13 cellular contexts compared by ENCODE assay signal in the genomic region with DNA sequence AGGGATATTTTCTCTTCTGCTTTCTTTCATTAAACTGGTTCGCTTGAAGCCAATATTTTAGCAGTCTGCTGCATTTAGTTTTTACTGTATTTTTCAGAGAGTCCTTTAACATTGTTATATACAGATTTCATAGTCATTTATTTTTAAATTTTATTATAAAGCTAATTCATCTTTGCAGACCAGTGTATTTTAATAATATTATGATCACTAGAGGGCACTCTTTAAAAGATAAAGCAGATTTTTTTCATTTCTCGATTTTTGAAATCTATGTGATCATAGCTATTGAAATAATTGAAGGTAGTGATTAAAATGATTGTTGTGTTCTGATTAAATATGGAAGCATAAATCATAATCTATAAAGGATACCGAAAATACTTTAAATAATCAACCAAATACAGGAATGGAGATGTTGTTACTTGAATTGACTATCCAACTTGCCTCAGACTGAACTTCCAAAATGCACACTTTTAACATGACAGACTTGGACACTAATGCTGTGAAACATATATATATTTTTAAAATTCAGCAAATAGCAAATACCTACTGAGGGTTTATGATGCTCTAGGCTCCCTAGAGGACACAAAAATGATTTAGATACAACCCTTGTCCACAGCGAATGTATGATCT. TPM values are rescaled to one million over a fixed set of nuclear protein-coding genes. Genes with fewer than 3 reads are reported as not detected.
DNase-seq lines count a peak whose midpoint lies in the region; ATAC-seq, FAIRE-seq and TF ChIP-seq lines count a peak whose summit lies in the region.
"Had no signal": no experiment of that assay in that cellular context is flagged by ENCODE, and none has a peak within 500 bp of the region (broad histone marks: within the 10 kb centered on the region; RNA-seq: fewer than 3 reads in every experiment).

No MANE protein-coding gene starts in this region.

- H3K4me1 Mint-ChIP-seq in mesothelial cell of epicardium = peaks cover 10% of the 10 kb centered on the region

- H3K27ac Mint-ChIP-seq in mesothelial cell of epicardium = no peak overlapping the region
- H3K27ac Mint-ChIP-seq: activated CD4-positive, alpha-beta memory T cell treated with anti-CD3 and anti-CD28 coated beads for 36 hours had no signal

- peaks cover 21% of the 10 kb centered on the region for H3K36me3 Mint-ChIP-seq in mesothelial cell of epicardium

- peak; percentile 40 for TF ChIP-seq CTCF in mesothelial cell of epicardium (IDR thresholded peaks at IDR 0.05; ENCODE audit: unreplicated experiment)

- ATAC-seq in GM21825 (IDR thresholded peaks at IDR 0.05; ENCODE audit: unreplicated experiment) = no peak

- FAIRE-seq in TTC549 (lab: Jason Lieb, UNC) = peak; percentile 88
- FAIRE-seq: keratinocyte had no signal

- DNase-seq in CD1c-positive myeloid dendritic cell (ENCODE audit: extremely low spot score) = peak; percentile 42
- DNase-seq in KG1 (lab: John Stamatoyannopoulos, UW) = peak; percentile 3
- no peak for DNase-seq in mesothelial cell of epicardium (ENCODE audit: low spot score in 2 of 2, unreplicated experiment in 2 of 2)
- DNase-seq in T-helper 2 cell = no peak
- no peak for DNase-seq in NCI-H1048 (lab: John Stamatoyannopoulos, UW)
- DNase-seq in stimulated activated naive CD4-positive, alpha-beta T cell treated with Interleukin-2 at 50 U/mL for 16 hours (lab: John Stamatoyannopoulos, UW) = no peak
- DNase-seq: activated CD4-positive, alpha-beta memory T cell treated with anti-CD3 and anti-CD28 coated beads for 36 hours; central memory CD4-positive, alpha-beta T cell; NCI-H226; stimulated activated CD4-positive, alpha-beta T cell treated with anti-CD3 and anti-CD28 coated beads, Interleukin-15, amount 100 ng/mL, for 24 hours had no signal

- no peak overlapping the region for H3K4me3 Mint-ChIP-seq in mesothelial cell of epicardium
- H3K4me3 Mint-ChIP-seq: activated CD4-positive, alpha-beta memory T cell treated with anti-CD3 and anti-CD28 coated beads for 36 hours had no signal

- no peaks in the 10 kb centered on the region for H3K27me3 Mint-ChIP-seq in mesothelial cell of epicardium (ENCODE audit: low read depth)
- H3K27me3 Mint-ChIP-seq: activated CD4-positive, alpha-beta memory T cell treated with anti-CD3 and anti-CD28 coated beads for 36 hours had no signal

- peaks cover 25% of the 10 kb centered on the region for H3K9me3 Mint-ChIP-seq in mesothelial cell of epicardium

RNA-seq across cellular contexts. Expression of a gene that starts 35.2 kb away (rescaled TPM):
- total RNA-seq in mesothelial cell of epicardium = 40.5 to 44.1 TPM (median 43.8 TPM) in 3 replicates

Comparison
In these comparisons a context has a peak if more than half of its experiments do, and no peak if none do; other contexts are left out.
1. DNase-seq: peak in CD1c-positive myeloid dendritic cell (single experiment) and KG1 (single experiment); none in mesothelial cell of epicardium (0 of 2), T-helper 2 cell (0 of 5), NCI-H1048 (single experiment) and stimulated activated naive CD4-positive, alpha-beta T cell treated with Interleukin-2 at 50 U/mL for 16 hours (single experiment).